Comparison of ENCODE assay signal across 8 cellular contexts in genomic region chr19:36379510-36379819, GRCh38. TPM values are rescaled to one million over a fixed set of nuclear protein-coding genes. Genes with fewer than 3 reads are reported as not detected.
DNase-seq lines count a peak whose midpoint lies in the region; ATAC-seq and TF ChIP-seq lines count a peak whose summit lies in the region.

No MANE protein-coding gene starts in this region.

- H3K36me3 ChIP-seq in cardiac muscle cell (no peaks in the 10 kb centered on the region), body of pancreas (replicated peaks in 1 of 2; ENCODE audit: insufficient read depth in 1 of 2, low read depth in 2 of 2) (no peaks in the 10 kb centered on the region), mesenchymal stem cell (ENCODE audit: control insufficient read depth in 1 of 2, insufficient read depth in 2 of 2, low read depth in 1 of 2, low read length in 2 of 2) (no peaks in the 10 kb centered on the region), upper lobe of right lung (no peaks in the 10 kb centered on the region)

- H3K4me3 ChIP-seq in cardiac muscle cell: peak overlapping the region; percentile 88
- peak overlapping the region; percentile 44 to 92 for H3K4me3 ChIP-seq in body of pancreas
- peak overlapping the region; percentile 80 to 89 for H3K4me3 ChIP-seq in mesenchymal stem cell (ENCODE audit: insufficient read depth in 1 of 2, low read depth in 1 of 2, low read length in 2 of 2)
- peak overlapping the region; percentile 83 for H3K4me3 ChIP-seq in upper lobe of right lung

- no peak for TF ChIP-seq POLR2A in body of pancreas (IDR thresholded peaks at IDR 0.05)

- H2BK15ac ChIP-seq in mesenchymal stem cell (ENCODE audit: low read depth, poor library complexity, severe bottlenecking): no peak overlapping the region

- H3K4me1 ChIP-seq in cardiac muscle cell (ENCODE audit: low read depth): peaks cover 9% of the 10 kb centered on the region
- H3K4me1 ChIP-seq in body of pancreas: peaks cover 15% of the 10 kb centered on the region
- peaks cover 4% of the 10 kb centered on the region for H3K4me1 ChIP-seq in mesenchymal stem cell (ENCODE audit: control insufficient read depth, insufficient read depth, low read depth, low read length)
- H3K4me1 ChIP-seq in upper lobe of right lung: peaks cover 8% of the 10 kb centered on the region

- H3K27me3 ChIP-seq in cardiac muscle cell (no peaks in the 10 kb centered on the region), body of pancreas (no peaks in the 10 kb centered on the region), mesenchymal stem cell (ENCODE audit: control insufficient read depth in 1 of 2, insufficient read depth in 1 of 2, low read length in 2 of 2) (no peaks in the 10 kb centered on the region), upper lobe of right lung (no peaks in the 10 kb centered on the region)

- 55 to 59% methylated on average over 10 of the region's 10 CpGs for WGBS in body of pancreas, 2 donors
- WGBS in mesenchymal stem cell: 84% methylated on average over 10 of the region's 10 CpGs

- no peaks in the 10 kb centered on the region for H3K9me3 ChIP-seq in cardiac muscle cell (ENCODE audit: low read depth)
- H3K9me3 ChIP-seq in body of pancreas: no peaks in the 10 kb centered on the region
- H3K9me3 ChIP-seq in mesenchymal stem cell (ENCODE audit: control insufficient read depth, low read length): peaks cover 16% of the 10 kb centered on the region
- H3K9me3 ChIP-seq in upper lobe of right lung: no peaks in the 10 kb centered on the region

- H2AK5ac ChIP-seq in mesenchymal stem cell (ENCODE audit: low read length, severe bottlenecking): no peak overlapping the region

- TF ChIP-seq CTCF in cardiac muscle cell (IDR thresholded peaks at IDR 0.05; ENCODE audit: low read depth, low read length) (no peak), body of pancreas (IDR thresholded peaks at IDR 0.05) (no peak), upper lobe of right lung (IDR thresholded peaks at IDR 0.05) (no peak)

- no peak overlapping the region for H2BK12ac ChIP-seq in mesenchymal stem cell (ENCODE audit: low read length in 2 of 2)

- H3K79me1 ChIP-seq in mesenchymal stem cell (replicated peaks; ENCODE audit: low read length, poor library complexity, severe bottlenecking): peaks cover 16% of the 10 kb centered on the region

- H3K27ac ChIP-seq in cardiac muscle cell (no peak overlapping the region), body of pancreas (peak overlapping the region in 3 of 4 donors; percentile 72 to 94 (median 84)), mesenchymal stem cell (ENCODE audit: low read length, poor library complexity, severe bottlenecking) (no peak overlapping the region), upper lobe of right lung (peak overlapping the region; percentile 92)

- H2BK5ac ChIP-seq in mesenchymal stem cell (ENCODE audit: low read depth, low read length, poor library complexity, severe bottlenecking): no peak overlapping the region

- ATAC-seq in Right ventricle myocardium superior (ENCODE audit: poor library complexity) (no peak), body of pancreas (no peak), upper lobe of right lung (no peak), HG03460 (IDR thresholded peaks at IDR 0.05; ENCODE audit: unreplicated experiment) (no peak), GM19351 (IDR thresholded peaks at IDR 0.05; ENCODE audit: unreplicated experiment) (no peak)

- H3K18ac ChIP-seq in mesenchymal stem cell (ENCODE audit: low read depth in 1 of 2, low read length in 2 of 2): no peak overlapping the region

- H3K14ac ChIP-seq in mesenchymal stem cell (ENCODE audit: low read length in 2 of 2): no peak overlapping the region

- peak overlapping the region; percentile 92 for H3K9ac ChIP-seq in mesenchymal stem cell (ENCODE audit: low read length)

- H3K23ac ChIP-seq in mesenchymal stem cell (ENCODE audit: low read length in 2 of 2): no peak overlapping the region

- in situ Hi-C loops in G401 (cut with HindIII; ENCODE audit: low sequenced_read_pairs): no loop called here

- no peak overlapping the region for H3K4ac ChIP-seq in mesenchymal stem cell (ENCODE audit: low read depth in 1 of 2, low read length in 2 of 2)

- DNase-seq in cardiac muscle cell (ENCODE audit: low read depth in 1 of 2, low spot score in 1 of 2): no peak
- DNase-seq in Right ventricle myocardium superior: no peak
- DNase-seq in body of pancreas: no peak
- no peak for DNase-seq in mesenchymal stem cell
- DNase-seq in upper lobe of right lung: no peak
- DNase-seq in G401 (ENCODE audit: low spot score): no peak

- H2BK120ac ChIP-seq in mesenchymal stem cell (ENCODE audit: low read depth, low read length): peak overlapping the region; percentile 66

- H2AFZ ChIP-seq in mesenchymal stem cell (ENCODE audit: low read depth, low read length): peak overlapping the region; percentile 64

- H4K91ac ChIP-seq in mesenchymal stem cell (ENCODE audit: low read length): no peak overlapping the region

- H4K8ac ChIP-seq in mesenchymal stem cell (ENCODE audit: low read length): peak overlapping the region; percentile 82

- intact Hi-C loops in Right ventricle myocardium superior (cut with DNase I): no loop called here
- intact Hi-C loops in body of pancreas (cut with DNase I): no loop called here
- intact Hi-C loops in upper lobe of right lung (cut with DNase I): no loop called here

- peak overlapping the region; percentile 64 for H3K4me2 ChIP-seq in mesenchymal stem cell (ENCODE audit: low read length, poor library complexity, severe bottlenecking)

RNA-seq across cellular contexts. Expression of gene ZFP14, which starts 0.5 kb away (rescaled TPM):
- total RNA-seq in cardiac muscle cell (4.5 and 7.7 TPM in 2 replicates), Right ventricle myocardium superior (2.6 TPM), body of pancreas (1 to 10 TPM in 1 of 2 donors, under 1 TPM in 1; 0.99 to 4.4 TPM), upper lobe of right lung (6.9 TPM)
- polyA plus RNA-seq in cardiac muscle cell: 3.5 and 7.7 TPM in 2 replicates
- polyA plus RNA-seq in mesenchymal stem cell (2013, experiment 1 of 2): 1.5 TPM
- 1.7 TPM for polyA plus RNA-seq in mesenchymal stem cell (2013, experiment 2 of 2)
- 7.1 and 9.4 TPM in 2 replicates for total RNA-seq in G401 (2014; rRNA removed; shearing (Covaris generic))

RNA-seq across cellular contexts. Expression of gene ZFP82, which starts 39.0 kb away (rescaled TPM):
- total RNA-seq in cardiac muscle cell (9.0 and 10.2 TPM in 2 replicates), Right ventricle myocardium superior (4.8 TPM), body of pancreas (1 to 10 TPM in 1 of 2 donors, under 1 TPM in 1; 0.78 to 2.0 TPM), upper lobe of right lung (5.4 TPM)
- polyA plus RNA-seq in cardiac muscle cell: 18.4 and 19.4 TPM in 2 replicates
- polyA plus RNA-seq in mesenchymal stem cell (2013, experiment 1 of 2): 2.9 TPM
- polyA plus RNA-seq in mesenchymal stem cell (2013, experiment 2 of 2): 2.9 TPM
- total RNA-seq in G401 (2014; rRNA removed; shearing (Covaris generic)): 3.6 and 4.8 TPM in 2 replicates

Comparison
In these comparisons a context has a peak if more than half of its experiments do, and no peak if none do; other contexts are left out.
1. H3K27ac ChIP-seq: peak in body of pancreas (3 of 4) and upper lobe of right lung (single experiment); none in cardiac muscle cell (single experiment) and mesenchymal stem cell (single experiment).
2. Peak in every context shown above with its lines, with median percentiles within 50 percentile points of each other: H3K4me3 ChIP-seq.